Comparison of ENCODE assay signal across 37 cellular contexts in the genomic region with DNA sequence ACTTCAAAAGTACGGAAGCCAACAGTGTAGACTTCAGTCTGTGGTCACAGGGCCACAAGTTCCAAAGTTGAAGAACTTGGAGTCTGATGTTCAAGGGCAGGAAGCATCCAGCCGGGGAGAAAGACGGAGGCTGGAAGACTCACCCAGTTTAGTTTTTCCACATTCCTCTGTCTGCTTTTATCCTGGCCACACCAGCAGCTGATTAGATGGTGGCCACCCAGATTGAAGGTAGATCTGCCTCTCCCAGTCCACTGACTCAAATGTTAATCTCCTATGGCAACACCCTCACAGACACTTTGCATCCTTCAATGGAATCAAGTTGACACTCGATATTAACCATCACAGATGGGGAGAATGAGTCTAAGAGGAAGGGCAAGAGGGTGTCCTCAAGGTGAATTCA.
"Had no signal": no experiment of that assay in that cellular context is flagged by ENCODE, and none has a peak within 500 bp of the region (broad histone marks: within the 10 kb centered on the region; RNA-seq: fewer than 3 reads in every experiment).

No MANE protein-coding gene starts in this region.

- H3K36me3 Mint-ChIP-seq: activated naive CD4-positive, alpha-beta T cell treated with anti-CD3 and anti-CD28 coated beads, Interleukin-2, amount 10 ng/mL, durations not matched to agents 7 days and 5 days; activated naive CD4-positive, alpha-beta T cell treated with anti-CD3 and anti-CD28 coated beads, Interleukin-2, amount 50 U/mL, for 24 hours; activated naive CD4-positive, alpha-beta T cell treated with anti-CD3 and anti-CD28 coated beads, Interleukin-2, amount 50 U/mL, for 72 hours; activated naive CD8-positive, alpha-beta T cell; activated naive CD8-positive, alpha-beta T cell treated with anti-CD3 and anti-CD28 coated beads for 36 hours; activated naive CD8-positive, alpha-beta T cell treated with anti-CD3 and anti-CD28 coated beads, Interleukin-2, amount 10 ng/mL, durations not matched to agents 7 days and 5 days; brain had no signal

- H3K9me3 ChIP-seq: adrenal gland, ascending aorta, body of pancreas, breast epithelium had no signal

- H3K27me3 ChIP-seq: adrenal gland, ascending aorta, body of pancreas, brain microvascular endothelial cell, breast epithelium had no signal

- H3K36me3 ChIP-seq: adrenal gland, ascending aorta, brain microvascular endothelial cell, breast epithelium, cardiac muscle cell had no signal

- ATAC-seq: activated naive CD4-positive, alpha-beta T cell treated with anti-CD3 and anti-CD28 coated beads, Interleukin-2, amount 50 U/mL, for 72 hours; activated naive CD8-positive, alpha-beta T cell treated with anti-CD3 and anti-CD28 coated beads, Interleukin-2, amount 50 U/mL, for 24 hours; activated T-cell treated with anti-CD3 and anti-CD28 coated beads, Interleukin-2, amount 50 U/mL, for 4 hours; activated T-cell treated with anti-CD3 and anti-CD28 coated beads, Interleukin-2, amount 50 U/mL, for 72 hours; activated T-helper 17 cell treated with anti-CD3 and anti-CD28 coated beads, Interleukin-2, amount 50 U/mL, for 72 hours; body of pancreas had no signal

- H3K27ac ChIP-seq: adrenal gland, ascending aorta, body of pancreas, brain microvascular endothelial cell, breast epithelium, cardiac muscle cell had no signal

- H3K4me1 Mint-ChIP-seq: activated naive CD4-positive, alpha-beta T cell treated with anti-CD3 and anti-CD28 coated beads, Interleukin-2, amount 10 ng/mL, durations not matched to agents 7 days and 5 days; activated naive CD8-positive, alpha-beta T cell treated with anti-CD3 and anti-CD28 coated beads for 36 hours; activated naive CD8-positive, alpha-beta T cell treated with anti-CD3 and anti-CD28 coated beads, Interleukin-2, amount 10 ng/mL, durations not matched to agents 7 days and 5 days; activated naive CD8-positive, alpha-beta T cell treated with anti-CD3 and anti-CD28 coated beads, Interleukin-2, amount 50 U/mL, for 24 hours; activated T-helper 17 cell treated with anti-CD3 and anti-CD28 coated beads, Interleukin-2, amount 50 U/mL, for 72 hours; central memory CD8-positive, alpha-beta T cell had no signal

- H3K4me3 ChIP-seq: adrenal gland, ascending aorta, body of pancreas, breast epithelium, cardiac muscle cell had no signal

- H3K27ac Mint-ChIP-seq: activated naive CD4-positive, alpha-beta T cell treated with anti-CD3 and anti-CD28 coated beads for 36 hours; activated naive CD4-positive, alpha-beta T cell treated with anti-CD3 and anti-CD28 coated beads, Interleukin-2, amount 10 ng/mL, durations not matched to agents 7 days and 5 days; activated naive CD4-positive, alpha-beta T cell treated with anti-CD3 and anti-CD28 coated beads, Interleukin-2, amount 50 U/mL, for 24 hours; activated naive CD4-positive, alpha-beta T cell treated with anti-CD3 and anti-CD28 coated beads, Interleukin-2, amount 50 U/mL, for 72 hours; activated naive CD8-positive, alpha-beta T cell; activated naive CD8-positive, alpha-beta T cell treated with anti-CD3 and anti-CD28 coated beads for 36 hours; activated naive CD8-positive, alpha-beta T cell treated with anti-CD3 and anti-CD28 coated beads, Interleukin-2, amount 10 ng/mL, durations not matched to agents 7 days and 5 days; activated naive CD8-positive, alpha-beta T cell treated with anti-CD3 and anti-CD28 coated beads, Interleukin-2, amount 50 U/mL, for 24 hours; activated T-cell treated with anti-CD3 and anti-CD28 coated beads, Interleukin-2, amount 50 U/mL, for 24 hours; activated T-cell treated with anti-CD3 and anti-CD28 coated beads, Interleukin-2, amount 50 U/mL, for 72 hours; activated T-helper 1 cell treated with anti-CD3 and anti-CD28 coated beads, Interleukin-12 subunit alpha, Interleukin-12 subunit beta, Interleukin-2, Interleukin-4 antibody, amounts not matched to agents 30 ng/mL and 10 ng/mL and 1 ng/mL, durations not matched to agents 14 hours and 24 hours and 36 hours; activated T-helper 17 cell treated with anti-CD3 and anti-CD28 coated beads, Interleukin-2, amount 50 U/mL, for 72 hours; activated T-helper 2 cell treated with anti-CD3 and anti-CD28 coated beads, Interferon-gamma antibody, Interleukin-2, Interleukin-4, amounts not matched to agents 10 μg/mL and 5 μg/mL and 100 μg/mL, durations not matched to agents 14 hours and 24 hours and 36 hours; brain had no signal

- H3K9me3 Mint-ChIP-seq: activated naive CD4-positive, alpha-beta T cell treated with anti-CD3 and anti-CD28 coated beads for 36 hours; activated naive CD4-positive, alpha-beta T cell treated with anti-CD3 and anti-CD28 coated beads, Interleukin-2, amount 10 ng/mL, durations not matched to agents 7 days and 5 days; activated naive CD4-positive, alpha-beta T cell treated with anti-CD3 and anti-CD28 coated beads, Interleukin-2, amount 50 U/mL, for 24 hours; activated naive CD8-positive, alpha-beta T cell treated with anti-CD3 and anti-CD28 coated beads for 36 hours; activated naive CD8-positive, alpha-beta T cell treated with anti-CD3 and anti-CD28 coated beads, Interleukin-2, amount 50 U/mL, for 24 hours; activated T-cell treated with anti-CD3 and anti-CD28 coated beads, Interleukin-2, amount 50 U/mL, for 24 hours; activated T-cell treated with anti-CD3 and anti-CD28 coated beads, Interleukin-2, amount 50 U/mL, for 4 hours; activated T-cell treated with anti-CD3 and anti-CD28 coated beads, Interleukin-2, amount 50 U/mL, for 72 hours; activated T-helper 1 cell treated with anti-CD3 and anti-CD28 coated beads, Interleukin-12 subunit alpha, Interleukin-12 subunit beta, Interleukin-2, Interleukin-4 antibody, amounts not matched to agents 30 ng/mL and 10 ng/mL and 1 ng/mL, durations not matched to agents 14 hours and 24 hours and 36 hours; activated T-helper 17 cell treated with anti-CD3 and anti-CD28 coated beads, Interleukin-2, amount 50 U/mL, for 72 hours; activated T-helper 2 cell treated with anti-CD3 and anti-CD28 coated beads, Interferon-gamma antibody, Interleukin-2, Interleukin-4, amounts not matched to agents 10 μg/mL and 5 μg/mL and 100 μg/mL, durations not matched to agents 14 hours and 24 hours and 36 hours; central memory CD8-positive, alpha-beta T cell had no signal

- H3K27me3 Mint-ChIP-seq: activated naive CD8-positive, alpha-beta T cell; activated naive CD8-positive, alpha-beta T cell treated with anti-CD3 and anti-CD28 coated beads for 36 hours had no signal

- DNase-seq: activated effector memory CD4-positive, alpha-beta T cell treated with anti-CD3 and anti-CD28 coated beads, Interleukin-2, amount 50 U/mL, for 16 hours; activated effector memory CD4-positive, alpha-beta T cell treated with Interleukin-2 at 50 U/mL for 16 hours; activated gamma-delta T cell; activated gamma-delta T cell treated with Interleukin-2 at 50 U/mL for 16 hours; activated naive CD4-positive, alpha-beta T cell; activated naive CD4-positive, alpha-beta T cell treated with anti-CD3 and anti-CD28 coated beads for 36 hours; activated naive CD4-positive, alpha-beta T cell treated with anti-CD3 and anti-CD28 coated beads, Interleukin-2, amount 10 ng/mL, durations not matched to agents 7 days and 5 days; activated naive CD4-positive, alpha-beta T cell treated with anti-CD3 and anti-CD28 coated beads, Interleukin-2, amount 50 U/mL, for 16 hours; activated naive CD4-positive, alpha-beta T cell treated with Interleukin-2 at 50 U/mL for 16 hours; activated naive CD8-positive, alpha-beta T cell treated with anti-CD3 and anti-CD28 coated beads for 36 hours; activated naive CD8-positive, alpha-beta T cell treated with anti-CD3 and anti-CD28 coated beads, Interleukin-2, amount 10 ng/mL, durations not matched to agents 7 days and 5 days; activated naive CD8-positive, alpha-beta T cell treated with anti-CD3 and anti-CD28 coated beads, Interleukin-2, amount 50 U/mL, for 24 hours; activated T-cell treated with anti-CD3 and anti-CD28 coated beads, Interleukin-2, amount 50 U/mL, for 24 hours; activated T-cell treated with anti-CD3 and anti-CD28 coated beads, Interleukin-2, amount 50 U/mL, for 4 hours; activated T-cell treated with anti-CD3 and anti-CD28 coated beads, Interleukin-2, amount 50 U/mL, for 48 hours; activated T-cell treated with anti-CD3 and anti-CD28 coated beads, Interleukin-2, amount 50 U/mL, for 72 hours; adrenal gland; amniotic stem cell; amygdala; anterior cingulate cortex; aorta; body of pancreas; brain microvascular endothelial cell; caudate nucleus; central memory CD4-positive, alpha-beta T cell; cerebellar nuclear complex had no signal

- H3K4me3 Mint-ChIP-seq: activated naive CD4-positive, alpha-beta T cell treated with anti-CD3 and anti-CD28 coated beads for 36 hours; activated naive CD4-positive, alpha-beta T cell treated with anti-CD3 and anti-CD28 coated beads, Interleukin-2, amount 10 ng/mL, durations not matched to agents 7 days and 5 days; activated naive CD4-positive, alpha-beta T cell treated with anti-CD3 and anti-CD28 coated beads, Interleukin-2, amount 50 U/mL, for 24 hours; activated naive CD8-positive, alpha-beta T cell; activated naive CD8-positive, alpha-beta T cell treated with anti-CD3 and anti-CD28 coated beads for 36 hours; activated naive CD8-positive, alpha-beta T cell treated with anti-CD3 and anti-CD28 coated beads, Interleukin-2, amount 10 ng/mL, durations not matched to agents 7 days and 5 days; activated naive CD8-positive, alpha-beta T cell treated with anti-CD3 and anti-CD28 coated beads, Interleukin-2, amount 50 U/mL, for 24 hours; activated T-cell treated with anti-CD3 and anti-CD28 coated beads, Interleukin-2, amount 50 U/mL, for 24 hours; activated T-cell treated with anti-CD3 and anti-CD28 coated beads, Interleukin-2, amount 50 U/mL, for 4 hours; activated T-cell treated with anti-CD3 and anti-CD28 coated beads, Interleukin-2, amount 50 U/mL, for 72 hours; activated T-helper 1 cell treated with anti-CD3 and anti-CD28 coated beads, Interleukin-12 subunit alpha, Interleukin-12 subunit beta, Interleukin-2, Interleukin-4 antibody, amounts not matched to agents 30 ng/mL and 10 ng/mL and 1 ng/mL, durations not matched to agents 14 hours and 24 hours and 36 hours; activated T-helper 17 cell treated with anti-CD3 and anti-CD28 coated beads, Interleukin-2, amount 50 U/mL, for 72 hours; brain; central memory CD8-positive, alpha-beta T cell had no signal

- H3K4me1 ChIP-seq: adrenal gland, ascending aorta, breast epithelium had no signal
